13 cellular contexts compared by ENCODE assay signal in the genomic region with DNA sequence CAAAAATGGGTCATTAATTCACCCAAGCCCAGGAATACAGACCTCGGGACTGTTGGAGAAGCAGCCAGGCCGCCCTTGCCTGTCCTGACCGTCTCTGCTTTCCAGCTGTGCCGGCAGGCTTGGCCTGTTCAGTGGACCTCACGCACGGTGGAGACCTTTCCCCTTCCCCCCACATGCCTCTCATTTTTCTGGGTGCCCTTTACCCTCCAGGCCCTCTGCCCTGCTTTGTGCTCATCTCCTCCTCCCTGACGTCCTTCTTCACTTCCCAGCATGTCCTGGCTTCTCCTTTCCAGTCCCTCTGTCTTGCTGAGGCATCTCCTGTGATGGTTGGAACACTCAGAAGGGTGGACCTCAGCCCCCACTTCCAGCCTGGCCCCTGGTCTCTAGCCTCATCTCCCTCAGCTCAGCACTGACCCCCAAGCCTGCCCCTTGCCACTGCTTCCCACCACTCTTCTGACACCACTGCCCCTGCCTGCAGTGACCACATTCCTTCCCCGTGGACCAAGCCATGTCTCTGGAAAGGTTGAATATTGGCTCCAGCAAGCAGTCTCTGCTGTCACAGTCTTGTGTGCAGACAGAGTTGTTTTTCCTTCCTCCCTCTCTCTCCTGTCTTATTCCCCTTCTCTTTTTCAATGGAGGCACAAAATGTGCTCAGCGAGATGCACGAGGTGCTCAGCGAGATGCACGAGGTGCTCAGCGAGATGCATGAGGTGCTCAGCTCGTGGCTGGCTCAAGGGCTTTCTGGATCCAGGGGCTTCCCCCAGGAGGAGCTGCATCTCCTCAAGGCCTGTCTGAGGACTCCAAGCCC. TPM values are rescaled to one million over a fixed set of nuclear protein-coding genes. Genes with fewer than 3 reads are reported as not detected.
DNase-seq lines count a peak whose midpoint lies in the region; ATAC-seq and TF ChIP-seq lines count a peak whose summit lies in the region.
"Had no signal": no experiment of that assay in that cellular context is flagged by ENCODE, and none has a peak within 500 bp of the region (broad histone marks: within the 10 kb centered on the region; RNA-seq: fewer than 3 reads in every experiment).

No MANE protein-coding gene starts in this region.

- H2AFZ ChIP-seq in parathyroid adenoma = no peak overlapping the region

- peaks cover 0 to 15% (median 4%) of the 10 kb centered on the region in 3 donors for H3K36me3 Mint-ChIP-seq in CD8-positive, alpha-beta memory T cell

- H3K27ac ChIP-seq in CD8-positive, alpha-beta memory T cell (ENCODE audit: low read depth, low read length) = no peak overlapping the region
- H3K27ac ChIP-seq in esophagus muscularis mucosa (replicated peaks in 1 of 4) = peak overlapping the region; percentile 41 to 82 (median 54)
- H3K27ac ChIP-seq in parathyroid adenoma = peak overlapping the region; percentile 96

- CTCF ChIA-PET in CD8-positive, alpha-beta memory T cell (lab: Charles Lee) = interaction anchor here (1.0 kb wide), 1 partner anchor 59 kb away, joined by 3 read pairs; a partner anchor contains a TSS

- WGBS in esophagus muscularis mucosa = 76% methylated on average over 14 of the region's 14 CpGs

- no peak for DNase-seq in CD8-positive, alpha-beta memory T cell
- DNase-seq in esophagus muscularis mucosa (ENCODE audit: extremely low spot score) (no peak), DMS53 treated with DMSO at 0.1 percent for 48 hours (lab: John Stamatoyannopoulos, UW; ENCODE audit: unreplicated experiment) (no peak)
- DNase-seq: activated CD4-positive, alpha-beta T cell treated with anti-CD3 and anti-CD28 coated beads for 1 hour; DMS 273 treated with DMSO at 0.1 percent for 48 hours; H9; NCI-H2029 had no signal

- no peak overlapping the region for H3K9ac ChIP-seq in parathyroid adenoma

- peak overlapping the region in 7 of 8 donors; percentile 63 to 95 (median 74) for H3K27ac Mint-ChIP-seq in CD8-positive, alpha-beta memory T cell
- H3K27ac Mint-ChIP-seq: progenitor cell of endocrine pancreas had no signal

- peaks cover 36% of the 10 kb centered on the region for H3K4me1 ChIP-seq in CD8-positive, alpha-beta memory T cell (ENCODE audit: insufficient read depth, low read length)
- H3K4me1 ChIP-seq in esophagus muscularis mucosa (peaks cover 79 to 97% (median 86%) of the 10 kb centered on the region in 4 donors), parathyroid adenoma (peaks cover 64% of the 10 kb centered on the region)

- intact Hi-C loops in esophagus muscularis mucosa (cut with DNase I) = no loop called here

- no peaks in the 10 kb centered on the region for H3K9me3 Mint-ChIP-seq in CD8-positive, alpha-beta memory T cell

- H3K27me3 Mint-ChIP-seq in CD8-positive, alpha-beta memory T cell = no peaks in the 10 kb centered on the region
- H3K27me3 Mint-ChIP-seq: progenitor cell of endocrine pancreas had no signal

- TF ChIP-seq CTCF in esophagus muscularis mucosa (IDR thresholded peaks at IDR 0.05) (no peak), parathyroid adenoma (IDR thresholded peaks at IDR 0.05) (no peak)

- POLR2A ChIA-PET in CD8-positive, alpha-beta memory T cell (lab: Charles Lee) = interaction anchor here (0.6 kb wide), 1 partner anchor 113 kb away, joined by 3 read pairs; no protein-coding TSS in a partner anchor

- no peak overlapping the region for H3K4me3 ChIP-seq in CD8-positive, alpha-beta memory T cell (ENCODE audit: low read length)
- H3K4me3 ChIP-seq in esophagus muscularis mucosa = no peak overlapping the region
- no peak overlapping the region for H3K4me3 ChIP-seq in parathyroid adenoma (ENCODE audit: low read depth, low read length)

- no peaks in the 10 kb centered on the region for H3K9me3 ChIP-seq in CD8-positive, alpha-beta memory T cell (ENCODE audit: low read length)
- H3K9me3 ChIP-seq in esophagus muscularis mucosa (no peaks in the 10 kb centered on the region), parathyroid adenoma (ENCODE audit: control insufficient read depth, low read length) (no peaks in the 10 kb centered on the region)

- no peaks in the 10 kb centered on the region for H3K27me3 ChIP-seq in CD8-positive, alpha-beta memory T cell (ENCODE audit: insufficient read depth, low read length, poor library complexity, severe bottlenecking)
- H3K27me3 ChIP-seq in esophagus muscularis mucosa (no peaks in the 10 kb centered on the region), parathyroid adenoma (ENCODE audit: control insufficient read depth, insufficient read depth, low read length) (no peaks in the 10 kb centered on the region)

- TF ChIP-seq RAD21 in Ishikawa (IDR thresholded peaks at IDR 0.05; ENCODE audit: low read depth) = no peak

- H3K4me2 ChIP-seq in parathyroid adenoma (ENCODE audit: low read length) = no peak overlapping the region

- no peak for TF ChIP-seq EP300 in Ishikawa (IDR thresholded peaks at IDR 0.05; ENCODE audit: borderline replicate concordance)
- TF ChIP-seq EP300 in esophagus muscularis mucosa (IDR thresholded peaks at IDR 0.05) = no peak

- ATAC-seq in HG02981 (IDR thresholded peaks at IDR 0.05; ENCODE audit: unreplicated experiment) = no peak
- no peak for ATAC-seq in HG02763 (IDR thresholded peaks at IDR 0.05; ENCODE audit: unreplicated experiment)
- ATAC-seq in HG02852 (IDR thresholded peaks at IDR 0.05; ENCODE audit: unreplicated experiment) = no peak

- TF ChIP-seq POLR2A in esophagus muscularis mucosa (IDR thresholded peaks at IDR 0.05; ENCODE audit: low read depth) = no peak

- H3K36me3 ChIP-seq in CD8-positive, alpha-beta memory T cell (ENCODE audit: insufficient read depth, low read length) = no peaks in the 10 kb centered on the region
- H3K36me3 ChIP-seq in esophagus muscularis mucosa (peaks cover 13 to 17% (median 16%) of the 10 kb centered on the region in 4 donors), parathyroid adenoma (ENCODE audit: control insufficient read depth, insufficient read depth, low read length) (no peaks in the 10 kb centered on the region)

- H3K79me2 ChIP-seq in parathyroid adenoma = peaks cover 50% of the 10 kb centered on the region

- H3K4me1 Mint-ChIP-seq in CD8-positive, alpha-beta memory T cell = peaks cover 28 to 41% (median 37%) of the 10 kb centered on the region in 3 donors

- H3K4me3 Mint-ChIP-seq in CD8-positive, alpha-beta memory T cell = peak overlapping the region in 1 of 7 donors; percentile 79
- H3K4me3 Mint-ChIP-seq: H9 had no signal

TF ChIP-seq in Ishikawa, 13 proteins besides CTCF, POLR2A, EP300 and RAD21:
- TF ChIP-seq NFIC (IDR thresholded peaks at IDR 0.05) = no peak
- TF ChIP-seq FOXM1 (IDR thresholded peaks at IDR 0.05; ENCODE audit: borderline replicate concordance, low read depth) = no peak
- TF ChIP-seq TAF1 (IDR thresholded peaks at IDR 0.05; ENCODE audit: low read depth) = no peak
- no peak for TF ChIP-seq EGR1 (IDR thresholded peaks at IDR 0.05)
- TF ChIP-seq TCF12 (IDR thresholded peaks at IDR 0.05; ENCODE audit: low read depth) = no peak
- TF ChIP-seq ZBTB7A (IDR thresholded peaks at IDR 0.05; ENCODE audit: low read depth) = no peak
- no peak for TF ChIP-seq CREB1 (IDR thresholded peaks at IDR 0.05; ENCODE audit: low read depth)
- TF ChIP-seq, protein P1, sequence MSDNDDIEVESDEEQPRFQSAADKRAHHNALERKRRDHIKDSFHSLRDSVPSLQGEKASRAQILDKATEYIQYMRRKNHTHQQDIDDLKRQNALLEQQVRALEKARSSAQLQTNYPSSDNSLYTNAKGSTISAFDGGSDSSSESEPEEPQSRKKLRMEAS (IDR thresholded peaks at IDR 0.05) = 0 out of 2 replicates have a peak, but pooled peaks have one; percentile 14
- no peak for TF ChIP-seq CEBPB (IDR thresholded peaks at IDR 0.05)
- peak; percentile 23; the same call in 1 of the 2 replicates for TF ChIP-seq TEAD4 (IDR thresholded peaks at IDR 0.05)
- TF ChIP-seq YY1 (IDR thresholded peaks at IDR 0.05; ENCODE audit: low read depth) = no peak
- TF ChIP-seq, protein P2, sequence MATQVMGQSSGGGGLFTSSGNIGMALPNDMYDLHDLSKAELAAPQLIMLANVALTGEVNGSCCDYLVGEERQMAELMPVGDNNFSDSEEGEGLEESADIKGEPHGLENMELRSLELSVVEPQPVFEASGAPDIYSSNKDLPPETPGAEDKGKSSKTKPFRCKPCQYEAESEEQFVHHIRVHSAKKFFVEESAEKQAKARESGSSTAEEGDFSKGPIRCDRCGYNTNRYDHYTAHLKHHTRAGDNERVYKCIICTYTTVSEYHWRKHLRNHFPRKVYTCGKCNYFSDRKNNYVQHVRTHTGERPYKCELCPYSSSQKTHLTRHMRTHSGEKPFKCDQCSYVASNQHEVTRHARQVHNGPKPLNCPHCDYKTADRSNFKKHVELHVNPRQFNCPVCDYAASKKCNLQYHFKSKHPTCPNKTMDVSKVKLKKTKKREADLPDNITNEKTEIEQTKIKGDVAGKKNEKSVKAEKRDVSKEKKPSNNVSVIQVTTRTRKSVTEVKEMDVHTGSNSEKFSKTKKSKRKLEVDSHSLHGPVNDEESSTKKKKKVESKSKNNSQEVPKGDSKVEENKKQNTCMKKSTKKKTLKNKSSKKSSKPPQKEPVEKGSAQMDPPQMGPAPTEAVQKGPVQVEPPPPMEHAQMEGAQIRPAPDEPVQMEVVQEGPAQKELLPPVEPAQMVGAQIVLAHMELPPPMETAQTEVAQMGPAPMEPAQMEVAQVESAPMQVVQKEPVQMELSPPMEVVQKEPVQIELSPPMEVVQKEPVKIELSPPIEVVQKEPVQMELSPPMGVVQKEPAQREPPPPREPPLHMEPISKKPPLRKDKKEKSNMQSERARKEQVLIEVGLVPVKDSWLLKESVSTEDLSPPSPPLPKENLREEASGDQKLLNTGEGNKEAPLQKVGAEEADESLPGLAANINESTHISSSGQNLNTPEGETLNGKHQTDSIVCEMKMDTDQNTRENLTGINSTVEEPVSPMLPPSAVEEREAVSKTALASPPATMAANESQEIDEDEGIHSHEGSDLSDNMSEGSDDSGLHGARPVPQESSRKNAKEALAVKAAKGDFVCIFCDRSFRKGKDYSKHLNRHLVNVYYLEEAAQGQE (IDR thresholded peaks at IDR 0.05; ENCODE audit: low read depth) = no peak
- TF ChIP-seq, protein P3, sequence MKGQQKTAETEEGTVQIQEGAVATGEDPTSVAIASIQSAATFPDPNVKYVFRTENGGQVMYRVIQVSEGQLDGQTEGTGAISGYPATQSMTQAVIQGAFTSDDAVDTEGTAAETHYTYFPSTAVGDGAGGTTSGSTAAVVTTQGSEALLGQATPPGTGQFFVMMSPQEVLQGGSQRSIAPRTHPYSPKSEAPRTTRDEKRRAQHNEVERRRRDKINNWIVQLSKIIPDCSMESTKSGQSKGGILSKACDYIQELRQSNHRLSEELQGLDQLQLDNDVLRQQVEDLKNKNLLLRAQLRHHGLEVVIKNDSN (IDR thresholded peaks at IDR 0.05) = no peak

RNA-seq across cellular contexts. Expression of a gene that starts 14.9 kb away (rescaled TPM):
- 10 to 100 TPM; 12.0 to 12.5 TPM for total RNA-seq in CD8-positive, alpha-beta memory T cell
- 11.3 TPM for polyA plus RNA-seq in CD8-positive, alpha-beta memory T cell
- total RNA-seq in esophagus muscularis mucosa = 10 to 100 TPM; 44.0 to 81.7 (median 73.9) TPM

RNA-seq across cellular contexts. Expression of a gene that starts 59.7 kb away (rescaled TPM):
- total RNA-seq in CD8-positive, alpha-beta memory T cell = 10 to 100 TPM; 22.3 to 23.0 TPM
- polyA plus RNA-seq in CD8-positive, alpha-beta memory T cell = 4.4 TPM
- 10 to 100 TPM; 15.1 to 24.0 (median 19.0) TPM for total RNA-seq in esophagus muscularis mucosa
